ENCODE assay signal across 1 cellular context in genomic region chr19:6753178-6754031, GRCh38.
TF ChIP-seq lines count a peak whose summit lies in the region.

No MANE protein-coding gene starts in this region.

TF ChIP-seq in HepG2, 621 proteins besides CTCF, POLR2A, EP300 and RAD21 (continued from another document and continues in another):
- TF ChIP-seq GMEB1 (CRISPR knock-in tag; IDR thresholded peaks at IDR 0.05; ENCODE audit: borderline replicate concordance): peak; percentile 73; the same call in 1 of the 2 replicates
- TF ChIP-seq PATZ1 (CRISPR knock-in tag; IDR thresholded peaks at IDR 0.05): peak; percentile 81
- peak; percentile 11; the same call in 1 of the 2 replicates for TF ChIP-seq MAZ (IDR thresholded peaks at IDR 0.05; ENCODE audit: borderline replicate concordance, low read depth, low read length)
- TF ChIP-seq MAZ (CRISPR knock-in tag; IDR thresholded peaks at IDR 0.05; ENCODE audit: low read depth): peak; percentile 87
- TF ChIP-seq ZBTB26 (CRISPR knock-in tag; IDR thresholded peaks at IDR 0.05; ENCODE audit: borderline replicate concordance): no peak
- TF ChIP-seq TARDBP (CRISPR knock-in tag; IDR thresholded peaks at IDR 0.05): peak; percentile 78
- no peak for TF ChIP-seq TERF1 (CRISPR knock-in tag; IDR thresholded peaks at IDR 0.05)
- TF ChIP-seq ZC3H4 (CRISPR knock-in tag; IDR thresholded peaks at IDR 0.05; ENCODE audit: borderline replicate concordance): 0 out of 2 replicates have a peak, but pooled peaks have one; percentile 39
- TF ChIP-seq CREBL2 (CRISPR knock-in tag; IDR thresholded peaks at IDR 0.05; ENCODE audit: borderline replicate concordance): peak; percentile 66; the same call in 1 of the 2 replicates
- TF ChIP-seq MTERF4 (CRISPR knock-in tag; IDR thresholded peaks at IDR 0.05): peak; percentile 64; the same call in 1 of the 2 replicates
- TF ChIP-seq SATB2 (CRISPR knock-in tag; IDR thresholded peaks at IDR 0.05): 0 out of 2 replicates have a peak, but pooled peaks have one; percentile 68
- no peak for TF ChIP-seq PAF1 (CRISPR knock-in tag; IDR thresholded peaks at IDR 0.05)
- no peak for TF ChIP-seq ZNF572 (CRISPR knock-in tag; IDR thresholded peaks at IDR 0.05)
- no peak for TF ChIP-seq U2AF2 (IDR thresholded peaks at IDR 0.05; ENCODE audit: low read depth, low read length)
- TF ChIP-seq GATA4 (IDR thresholded peaks at IDR 0.05; ENCODE audit: borderline replicate concordance, low read depth): no peak
- TF ChIP-seq DDIT3 (CRISPR knock-in tag; IDR thresholded peaks at IDR 0.05): no peak
- peak; percentile 87 for TF ChIP-seq MNT (IDR thresholded peaks at IDR 0.05)
- no peak for TF ChIP-seq JUND (CRISPR knock-in tag; IDR thresholded peaks at IDR 0.05)
- no peak; the same call in 1 of the 2 replicates for TF ChIP-seq TRIM24 (CRISPR knock-in tag; IDR thresholded peaks at IDR 0.05)
- no peak for TF ChIP-seq ZNF224 (CRISPR knock-in tag; IDR thresholded peaks at IDR 0.05)
- TF ChIP-seq NFATC3 (CRISPR knock-in tag; IDR thresholded peaks at IDR 0.05): peak; percentile 86; the same call in 1 of the 2 replicates
- TF ChIP-seq BCLAF1 (IDR thresholded peaks at IDR 0.05): no peak
- peak; percentile 90 for TF ChIP-seq RBFOX2 (IDR thresholded peaks at IDR 0.05; ENCODE audit: low read depth, low read length)
- no peak for TF ChIP-seq ZNF280D (CRISPR knock-in tag; IDR thresholded peaks at IDR 0.05)
- TF ChIP-seq SALL1 (CRISPR knock-in tag; IDR thresholded peaks at IDR 0.05): peak; percentile 90
- TF ChIP-seq SRSF9 (IDR thresholded peaks at IDR 0.05; ENCODE audit: borderline replicate concordance, insufficient read depth, low read depth, low read length, poor library complexity, severe bottlenecking): no peak
- no peak for TF ChIP-seq E2F1 (CRISPR knock-in tag; IDR thresholded peaks at IDR 0.05)
- TF ChIP-seq TSC22D2 (CRISPR knock-in tag; IDR thresholded peaks at IDR 0.05; ENCODE audit: borderline replicate concordance): no peak
- peak; percentile 78; the same call in 1 of the 2 replicates for TF ChIP-seq BHLHE40 (IDR thresholded peaks at IDR 0.05; ENCODE audit: low read length)
- peak; percentile 48; the same call in 1 of the 2 replicates for TF ChIP-seq CREB1 (IDR thresholded peaks at IDR 0.05)
- TF ChIP-seq CREB1 (CRISPR knock-in tag; IDR thresholded peaks at IDR 0.05): no peak
- no peak for TF ChIP-seq FOXO4 (CRISPR knock-in tag; conservative IDR thresholded peaks at IDR 0.05)
- TF ChIP-seq ZNF788 (CRISPR knock-in tag; IDR thresholded peaks at IDR 0.05; ENCODE audit: borderline replicate concordance): peak; percentile 66; the same call in 1 of the 2 replicates
- no peak for TF ChIP-seq SCMH1 (CRISPR knock-in tag; IDR thresholded peaks at IDR 0.05; ENCODE audit: borderline replicate concordance)
- TF ChIP-seq DZIP1 (CRISPR knock-in tag; IDR thresholded peaks at IDR 0.05): peak; percentile 66; the same call in 1 of the 2 replicates
